In the genomic region with DNA sequence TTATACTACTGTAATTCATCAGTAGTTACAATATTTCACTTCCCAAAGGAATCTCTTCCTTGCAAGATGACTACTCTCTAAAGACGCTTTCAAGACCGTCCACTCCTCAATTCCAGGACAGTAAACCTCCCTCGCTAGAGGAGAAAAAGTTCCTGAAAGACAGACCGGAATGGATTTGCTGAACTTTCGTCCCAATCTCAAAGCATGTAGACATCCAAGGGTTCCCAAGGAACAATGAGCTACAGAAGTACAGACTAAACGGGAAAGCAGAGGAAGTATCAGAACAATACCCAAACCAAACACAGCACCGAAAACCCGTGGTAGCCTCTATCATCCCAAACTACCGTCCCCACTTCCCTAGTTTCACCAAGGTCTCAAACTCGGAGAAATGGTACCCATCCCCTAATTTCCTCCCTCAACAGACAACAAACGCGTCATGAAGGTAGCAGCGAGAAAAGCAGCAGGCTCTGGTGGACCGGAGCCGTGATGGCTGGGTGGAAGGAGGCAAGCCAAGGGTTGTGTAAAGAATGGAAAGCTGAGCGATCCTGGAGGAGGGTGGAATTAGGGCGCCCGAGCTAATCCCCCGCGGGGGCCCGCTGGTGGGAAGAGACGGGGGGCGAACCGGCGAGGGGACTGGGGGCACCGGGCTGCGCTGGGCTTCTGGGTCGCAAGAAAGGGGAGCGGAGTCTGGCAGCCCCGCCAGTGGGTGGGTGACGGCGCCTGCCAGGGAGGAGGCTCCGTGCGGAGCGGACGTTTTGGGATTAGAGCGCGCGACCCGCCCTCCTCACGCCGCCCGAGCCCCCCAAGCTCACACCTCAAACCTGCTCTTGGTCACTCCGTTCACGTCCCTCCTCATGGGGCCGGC, we compare ENCODE assay signal across 8 cellular contexts. TPM values are rescaled to one million over a fixed set of nuclear protein-coding genes. Genes with fewer than 3 reads are reported as not detected.
DNase-seq lines count a peak whose midpoint lies in the region; ATAC-seq and TF ChIP-seq lines count a peak whose summit lies in the region.

No MANE protein-coding gene starts in this region.

- peak overlapping the region; percentile 99 for H3K4me3 ChIP-seq in Karpas-422 (ENCODE audit: low read length)
- peak overlapping the region; percentile 88 to 98 (median 93) for H3K4me3 ChIP-seq in adrenal gland
- peak overlapping the region; percentile 72; the same call in 1 of the 2 replicates for H3K4me3 ChIP-seq in iPS DF 6.9 (ENCODE audit: low read length)
- peak overlapping the region; percentile 78 to 98 (median 94) for H3K4me3 ChIP-seq in sigmoid colon

- no peaks in the 10 kb centered on the region for H3K9me2 ChIP-seq in Karpas-422 (replicated peaks; ENCODE audit: insufficient read depth, low read length)

- peak overlapping the region; percentile 66; the same call in 1 of the 2 replicates for H2AFZ ChIP-seq in Karpas-422 (ENCODE audit: low read length)

- peak overlapping the region; percentile 86 for H3K4me2 ChIP-seq in Karpas-422 (ENCODE audit: low read depth, low read length, poor library complexity, severe bottlenecking)

- H3K36me3 ChIP-seq in Karpas-422 (ENCODE audit: insufficient read depth, low read length): peaks cover 5% of the 10 kb centered on the region; the same call in 1 of the 2 replicates
- H3K36me3 ChIP-seq in adrenal gland (replicated peaks in 1 of 2): peaks cover 0 to 3% of the 10 kb centered on the region in 2 donors
- H3K36me3 ChIP-seq in iPS DF 6.9 (ENCODE audit: control insufficient read depth, insufficient read depth, low read length): no peaks in the 10 kb centered on the region
- H3K36me3 ChIP-seq in sigmoid colon: peaks cover 0 to 9% (median 0%) of the 10 kb centered on the region in 4 donors

- H3K9me3 ChIP-seq in Karpas-422 (ENCODE audit: low read length): no peaks in the 10 kb centered on the region
- no peaks in the 10 kb centered on the region for H3K9me3 ChIP-seq in adrenal gland (replicated peaks in 1 of 3)
- H3K9me3 ChIP-seq in iPS DF 6.9 (ENCODE audit: control insufficient read depth, insufficient read depth, low read length): no peaks in the 10 kb centered on the region
- H3K9me3 ChIP-seq in sigmoid colon: no peaks in the 10 kb centered on the region

- TF ChIP-seq EP300 in sigmoid colon (IDR thresholded peaks at IDR 0.05): no peak

- intact Hi-C loops in adrenal gland (cut with DNase I): loop anchor here (10.0 kb wide), 1 partner anchor 126 kb away; no protein-coding TSS in a partner anchor
- intact Hi-C loops in sigmoid colon (cut with DNase I): loop anchor here (2.0 to 5.0 kb wide), 2 partner anchors 60 to 203 kb away; a partner anchor contains a TSS

- TF ChIP-seq POLR2A in adrenal gland (IDR thresholded peaks at IDR 0.05) (no peak), sigmoid colon (IDR thresholded peaks at IDR 0.05) (no peak)

- DNase-seq in activated gamma-delta T cell treated with Interleukin-2 at 50 U/mL for 16 hours: peak; percentile 12
- no peak for DNase-seq in activated gamma-delta T cell (lab: John Stamatoyannopoulos, UW)
- DNase-seq in Karpas-422: peak; percentile 56
- DNase-seq in adrenal gland: peak in 6 of 7 donors; percentile 33 to 57 (median 37)
- no peak for DNase-seq in iPS DF 6.9 (ENCODE audit: low read depth, low spot score)
- peak; percentile 65 for DNase-seq in sigmoid colon
- DNase-seq in NCI-H1436 (lab: John Stamatoyannopoulos, UW): no peak

- H3K27ac ChIP-seq in Karpas-422 (ENCODE audit: low read length): peak overlapping the region; percentile 80
- H3K27ac ChIP-seq in adrenal gland: peak overlapping the region; percentile 46 to 95 (median 89)
- H3K27ac ChIP-seq in iPS DF 6.9 (ENCODE audit: low read length): no peak overlapping the region
- peak overlapping the region; percentile 90 to 94 (median 91) for H3K27ac ChIP-seq in sigmoid colon

- peak overlapping the region; percentile 92 for H3K9ac ChIP-seq in Karpas-422 (ENCODE audit: low read length)

- H3K27me3 ChIP-seq in Karpas-422 (ENCODE audit: low read length): no peaks in the 10 kb centered on the region
- no peaks in the 10 kb centered on the region for H3K27me3 ChIP-seq in adrenal gland
- no peaks in the 10 kb centered on the region for H3K27me3 ChIP-seq in iPS DF 6.9 (ENCODE audit: control insufficient read depth, insufficient read depth, low read length)
- H3K27me3 ChIP-seq in sigmoid colon: no peaks in the 10 kb centered on the region

- peaks cover 3% of the 10 kb centered on the region; the same call in 1 of the 2 replicates for H4K20me1 ChIP-seq in Karpas-422 (ENCODE audit: insufficient read depth, low read depth, low read length)

- no peak for ATAC-seq in HG03342 (IDR thresholded peaks at IDR 0.05; ENCODE audit: unreplicated experiment)

- H3K79me2 ChIP-seq in Karpas-422 (ENCODE audit: low read length): peaks cover 58% of the 10 kb centered on the region

- no peak for TF ChIP-seq CTCF in adrenal gland (IDR thresholded peaks at IDR 0.05)
- no peak for TF ChIP-seq CTCF in sigmoid colon (IDR thresholded peaks at IDR 0.05)

- H3K4me1 ChIP-seq in Karpas-422 (ENCODE audit: low read length) (peaks cover 35% of the 10 kb centered on the region), adrenal gland (replicated peaks in 1 of 2) (peaks cover 8 to 38% of the 10 kb centered on the region in 2 donors), iPS DF 6.9 (ENCODE audit: control insufficient read depth, insufficient read depth, low read length) (no peaks in the 10 kb centered on the region), sigmoid colon (peaks cover 0 to 30% (median 22%) of the 10 kb centered on the region in 4 donors)

- 1 to 3% (median 1%) methylated on average over 15 to 46 of the region's 46 CpGs for WGBS in adrenal gland, 4 donors
- WGBS in iPS DF 6.9 (ENCODE audit: insufficient coverage, insufficient read length): no CpG with 5 or more reads among the region's 46 CpGs
- WGBS in sigmoid colon, 2 donors: 1% methylated on average over 46 of the region's 46 CpGs

RNA-seq across cellular contexts. Expression of a gene that starts 0.6 kb away (rescaled TPM):
- total RNA-seq in Karpas-422 (2014; rRNA removed; shearing (Covaris generic); ENCODE audit: low replicate concordance): 14.3 and 27.0 TPM in 2 replicates
- total RNA-seq in adrenal gland (10 to 100 TPM; 12.4 to 41.5 (median 22.8) TPM), sigmoid colon (10 to 100 TPM; 17.0 to 26.0 (median 20.0) TPM)
- polyA plus RNA-seq in adrenal gland (1 to 10 TPM; 3.7 to 9.1 (median 6.2) TPM), sigmoid colon (1 to 10 TPM; 1.8 to 4.2 (median 2.8) TPM)

RNA-seq across cellular contexts. Expression of a gene that starts 50.3 kb away (rescaled TPM):
- total RNA-seq in Karpas-422 (2014; rRNA removed; shearing (Covaris generic); ENCODE audit: low replicate concordance): 26.0 and 40.0 TPM in 2 replicates
- total RNA-seq in adrenal gland: 10 to 100 TPM; 13.5 to 29.4 (median 26.7) TPM
- polyA plus RNA-seq in adrenal gland: 10 to 100 TPM in 1 of 3 donors, 1 to 10 TPM in 2; 3.5 to 28.7 (median 6.7) TPM
- total RNA-seq in sigmoid colon: 10 to 100 TPM; 16.8 to 22.5 (median 20.4) TPM
- polyA plus RNA-seq in sigmoid colon: 10 to 100 TPM in 1 of 3 donors, 1 to 10 TPM in 2; 4.2 to 18.6 (median 5.4) TPM

Comparison
In these comparisons a context has a peak if more than half of its experiments do, and no peak if none do; other contexts are left out.
1. DNase-seq: peak in activated gamma-delta T cell treated with Interleukin-2 at 50 U/mL for 16 hours (single experiment), Karpas-422 (single experiment), adrenal gland (6 of 7) and sigmoid colon (single experiment); none in activated gamma-delta T cell (single experiment), iPS DF 6.9 (single experiment) and NCI-H1436 (single experiment).
2. Peak in every context shown above with its lines, with median percentiles within 50 percentile points of each other: H3K4me3 ChIP-seq.